11 cellular contexts compared by ENCODE assay signal in genomic region chr18:50866765-50867164, GRCh38. TPM values are rescaled to one million over a fixed set of nuclear protein-coding genes. Genes with fewer than 3 reads are reported as not detected.
DNase-seq lines count a peak whose midpoint lies in the region; ATAC-seq and TF ChIP-seq lines count a peak whose summit lies in the region.
"Had no signal": no experiment of that assay in that cellular context is flagged by ENCODE, and none has a peak within 500 bp of the region (broad histone marks: within the 10 kb centered on the region; RNA-seq: fewer than 3 reads in every experiment).

No MANE protein-coding gene starts in this region.

- H3K4me1 Mint-ChIP-seq in activated naive CD4-positive, alpha-beta T cell treated with anti-CD3 and anti-CD28 coated beads for 36 hours (ENCODE audit: low read depth), result no peaks in the 10 kb centered on the region

- TF ChIP-seq CTCF in KMS-11 (conservative IDR thresholded peaks at IDR 0.05; ENCODE audit: low read depth, low read length), result 0 out of 2 replicates have a peak, but pooled peaks have one; percentile 21
- TF ChIP-seq CTCF in astrocyte of the cerebellum (IDR thresholded peaks at IDR 0.05; ENCODE audit: low read depth, low read length, missing control alignments), result peak; percentile 27

- intact Hi-C loops in left colon (cut with DNase I, micrococcal nuclease), result no loop called here
- intact Hi-C loops in activated naive CD4-positive, alpha-beta T cell treated with anti-CD3 and anti-CD28 coated beads for 36 hours (cut with micrococcal nuclease), result loop anchor here (1.0 kb wide), 1 partner anchor 46 kb away; the partner anchor contains the start of gene MRO

- H3K9me3 Mint-ChIP-seq in activated naive CD4-positive, alpha-beta T cell treated with anti-CD3 and anti-CD28 coated beads for 36 hours, result no peaks in the 10 kb centered on the region

- H3K27me3 Mint-ChIP-seq in activated naive CD4-positive, alpha-beta T cell treated with anti-CD3 and anti-CD28 coated beads for 36 hours (ENCODE audit: low read depth), result no peaks in the 10 kb centered on the region

- CTCF ChIA-PET in activated naive CD4-positive, alpha-beta T cell treated with anti-CD3 and anti-CD28 coated beads for 36 hours (lab: Charles Lee), result no interaction called here

- H3K36me3 Mint-ChIP-seq in activated naive CD4-positive, alpha-beta T cell treated with anti-CD3 and anti-CD28 coated beads for 36 hours (ENCODE audit: low read depth), result no peaks in the 10 kb centered on the region

- no peak overlapping the region for H3K27ac Mint-ChIP-seq in activated naive CD4-positive, alpha-beta T cell treated with anti-CD3 and anti-CD28 coated beads for 36 hours

- no peaks in the 10 kb centered on the region for H4K20me1 ChIP-seq in KMS-11 (ENCODE audit: insufficient read depth)

- H3K79me2 ChIP-seq in KMS-11 (ENCODE audit: insufficient read depth, low read depth), result no peaks in the 10 kb centered on the region

- no peak overlapping the region for H3K9ac ChIP-seq in KMS-11

- H3K4me3 Mint-ChIP-seq in activated naive CD4-positive, alpha-beta T cell treated with anti-CD3 and anti-CD28 coated beads for 36 hours, result no peak overlapping the region

- H2AFZ ChIP-seq in KMS-11 (ENCODE audit: low read depth), result no peak overlapping the region

- no peaks in the 10 kb centered on the region for H3K36me3 ChIP-seq in KMS-11 (ENCODE audit: insufficient read depth)

- H3K27ac ChIP-seq in KMS-11, result no peak overlapping the region

- H3K27me3 ChIP-seq in KMS-11 (ENCODE audit: insufficient read depth, low read depth), result no peaks in the 10 kb centered on the region

- no peak overlapping the region for H3K4me2 ChIP-seq in KMS-11

- ATAC-seq in left colon (peak; percentile 48), HG03095 (IDR thresholded peaks at IDR 0.05; ENCODE audit: unreplicated experiment) (no peak), HG03135 (IDR thresholded peaks at IDR 0.05; ENCODE audit: unreplicated experiment) (no peak)

- in situ Hi-C loops in Caki2 (cut with HindIII; ENCODE audit: low pct_unique_long_range_greater_than_20kb, low sequenced_read_pairs) (no loop called here), astrocyte of the cerebellum (cut with HindIII; ENCODE audit: low sequenced_read_pairs) (no loop called here)

- no peak overlapping the region for H3K4me3 ChIP-seq in KMS-11 (IDR thresholded peaks at IDR 0.05; ENCODE audit: insufficient read depth, low read depth, low read length)
- H3K4me3 ChIP-seq in astrocyte of the cerebellum (ENCODE audit: low read depth, low read length), result no peak overlapping the region
- H3K4me3 ChIP-seq: lung had no signal

- no peaks in the 10 kb centered on the region for H3K4me1 ChIP-seq in KMS-11 (ENCODE audit: low read depth, poor library complexity, severe bottlenecking)

- DNase-seq in Caki2 (ENCODE audit: low read depth) (peak; percentile 4), astrocyte of the cerebellum (ENCODE audit: low read depth) (no peak), left colon (no peak), AG20443 (ENCODE audit: low spot score) (no peak)
- DNase-seq in activated naive CD4-positive, alpha-beta T cell treated with anti-CD3 and anti-CD28 coated beads for 36 hours, result no peak
- DNase-seq: NCI-H1417 treated with DMSO at 0.1 percent for 48 hours; stimulated activated CD4-positive, alpha-beta T cell treated with anti-CD3 and anti-CD28 coated beads, Interleukin-2, amount 100 ng/mL, for 24 hours had no signal

RNA-seq across cellular contexts. Expression of gene ME2, which starts 12.2 kb away (rescaled TPM):
- total RNA-seq in Caki2 (2014; rRNA removed; shearing (Covaris generic); ENCODE audit: low replicate concordance), result 26.6 and 27.8 TPM in 2 replicates
- 10 to 100 TPM; 56.1 to 78.3 TPM for total RNA-seq in left colon
- total RNA-seq in activated naive CD4-positive, alpha-beta T cell treated with anti-CD3 and anti-CD28 coated beads for 36 hours, result 100 to 1,000 TPM; 137 to 146 TPM

RNA-seq across cellular contexts. Expression of gene MRO, which starts 46.9 kb away (rescaled TPM):
- total RNA-seq in Caki2 (2014; rRNA removed; shearing (Covaris generic); ENCODE audit: low replicate concordance), result not detected in 2 replicates
- under 1 TPM in 1 of 2 donors, not detected in 1; 0.25 TPM for total RNA-seq in left colon
- total RNA-seq in activated naive CD4-positive, alpha-beta T cell treated with anti-CD3 and anti-CD28 coated beads for 36 hours, result not detected
